Comparison of ENCODE assay signal across 18 cellular contexts in the genomic region with DNA sequence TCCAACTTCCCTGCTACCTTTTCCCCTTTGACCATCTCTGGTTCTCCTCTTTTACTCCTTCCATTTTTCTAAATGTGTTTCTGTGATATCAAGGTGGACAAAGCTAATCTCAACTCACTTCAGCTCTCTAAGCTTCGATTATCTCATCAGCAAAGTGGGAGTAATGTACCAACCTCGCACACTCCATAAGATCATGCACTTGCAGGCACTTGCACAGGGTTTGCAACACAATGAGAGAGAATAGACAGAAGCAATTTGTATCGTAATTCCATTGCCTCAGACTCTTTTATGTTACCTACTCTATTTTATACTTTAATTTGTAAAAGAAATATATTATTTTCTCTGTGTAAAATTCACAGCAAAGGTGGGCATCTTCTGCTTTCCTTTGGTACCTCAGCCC. TPM values are rescaled to one million over a fixed set of nuclear protein-coding genes. Genes with fewer than 3 reads are reported as not detected.
A peak's percentile ranks its signal among the peaks of the same experiment; 100 is the strongest.
DNase-seq lines count a peak whose midpoint lies in the region; ATAC-seq and TF ChIP-seq lines count a peak whose summit lies in the region.
"Had no signal": no experiment of that assay in that cellular context is flagged by ENCODE, and none has a peak within 500 bp of the region (broad histone marks: within the 10 kb centered on the region; RNA-seq: fewer than 3 reads in every experiment).

No MANE protein-coding gene starts in this region.

- H3K4me1 ChIP-seq in ACC112 (ENCODE audit: control insufficient read depth, insufficient read depth, low read length, unreplicated experiment) (no peaks in the 10 kb centered on the region), Loucy (ENCODE audit: insufficient read depth, low read length, poor library complexity, severe bottlenecking) (no peaks in the 10 kb centered on the region)

- no peaks in the 10 kb centered on the region for H3K79me2 ChIP-seq in ACC112 (ENCODE audit: control insufficient read depth, insufficient read depth, low read length, unreplicated experiment)
- H3K79me2 ChIP-seq in Loucy (ENCODE audit: insufficient read depth, low read length) = no peaks in the 10 kb centered on the region
- no peaks in the 10 kb centered on the region for H3K79me2 ChIP-seq in SU-DHL-6 (ENCODE audit: insufficient read depth, low read length)

- no peak overlapping the region for H3K4me3 Mint-ChIP-seq in memory B cell
- H3K4me3 Mint-ChIP-seq in CD4-positive, alpha-beta T cell = no peak overlapping the region
- H3K4me3 Mint-ChIP-seq: T-helper 1 cell treated with Interleukin-12 subunit alpha and Interleukin-12 subunit beta and Interleukin-4 antibody, amounts not matched to agents 30 μg/mL and 1 μg/mL, for 36 hours had no signal

- POLR2A ChIA-PET in CD4-positive, alpha-beta T cell (lab: Charles Lee) = no interaction called here

- DNase-seq in memory B cell (ENCODE audit: low spot score in 2 of 2) (no peak), MV-4-11 (lab: John Stamatoyannopoulos, UW) (no peak), COR-L47 (lab: John Stamatoyannopoulos, UW) (no peak)
- DNase-seq in CD4-positive, alpha-beta T cell = no peak
- DNase-seq: DMS79 treated with DMSO at 0.1 percent for 48 hours, HCEC 1CT, NCI-H1105 treated with DMSO at 0.1 percent for 48 hours, NCI-H187 treated with DMSO at 0.1 percent for 48 hours, NCI-H226, NCI-H526, RPMI8226, SHP77 treated with DMSO at 0.1 percent for 48 hours had no signal

- H3K27me3 Mint-ChIP-seq in memory B cell = peaks cover 1% of the 10 kb centered on the region
- H3K27me3 Mint-ChIP-seq in CD4-positive, alpha-beta T cell = no peaks in the 10 kb centered on the region

- H3K4me2 ChIP-seq in Loucy (ENCODE audit: low read depth, low read length, poor library complexity, severe bottlenecking) (no peak overlapping the region), SU-DHL-6 (ENCODE audit: low read depth, low read length, poor library complexity, severe bottlenecking) (no peak overlapping the region)
- H3K4me2 ChIP-seq: BLaER1 treated with 17β-estradiol and CSF1 and Interleukin-3, amounts not matched to agents 10 nM and 100 nM had no signal

- intact Hi-C loops in CD4-positive, alpha-beta T cell (cut with DNase I, micrococcal nuclease) = no loop called here

- H3K9me3 ChIP-seq in Loucy (ENCODE audit: insufficient read depth, low read depth, low read length) = no peaks in the 10 kb centered on the region
- H3K9me3 ChIP-seq in SU-DHL-6 (ENCODE audit: insufficient read depth, low read length) = no peaks in the 10 kb centered on the region
- no peaks in the 10 kb centered on the region for H3K9me3 ChIP-seq in CD4-positive, alpha-beta T cell (ENCODE audit: control insufficient read depth, low read length)
- H3K9me3 ChIP-seq: BLaER1 treated with 17β-estradiol and CSF1 and Interleukin-3, amounts not matched to agents 10 nM and 100 nM had no signal

- no peaks in the 10 kb centered on the region for H3K36me3 ChIP-seq in ACC112 (ENCODE audit: insufficient read depth, low read length)
- no peaks in the 10 kb centered on the region for H3K36me3 ChIP-seq in Loucy (ENCODE audit: insufficient read depth, low read length)
- no peaks in the 10 kb centered on the region for H3K36me3 ChIP-seq in SU-DHL-6 (ENCODE audit: low read length)
- H3K36me3 ChIP-seq: BLaER1 treated with 17β-estradiol and CSF1 and Interleukin-3, amounts not matched to agents 10 nM and 100 nM had no signal

- H3K9me2 ChIP-seq in Loucy (replicated peaks; ENCODE audit: low read depth, low read length) (no peaks in the 10 kb centered on the region), SU-DHL-6 (replicated peaks; ENCODE audit: insufficient read depth, low read length) (no peaks in the 10 kb centered on the region)

- H3K9ac ChIP-seq in Loucy (ENCODE audit: low read depth, low read length, poor library complexity, severe bottlenecking) (no peak overlapping the region), SU-DHL-6 (ENCODE audit: low read length) (no peak overlapping the region)
- H3K9ac ChIP-seq: BLaER1 treated with 17β-estradiol and CSF1 and Interleukin-3, amounts not matched to agents 10 nM and 100 nM had no signal

- no peak overlapping the region for H3K27ac ChIP-seq in ACC112 (ENCODE audit: low read depth, low read length)
- H3K27ac ChIP-seq in SU-DHL-6 (ENCODE audit: low read depth, low read length) = no peak overlapping the region
- H3K27ac ChIP-seq in CD4-positive, alpha-beta T cell (ENCODE audit: low read depth, low read length) = no peak overlapping the region
- H3K27ac ChIP-seq: BLaER1 treated with 17β-estradiol and CSF1 and Interleukin-3, amounts not matched to agents 10 nM and 100 nM had no signal

- no peak overlapping the region for H3K4me3 ChIP-seq in ACC112 (ENCODE audit: low read depth, low read length)
- no peak overlapping the region for H3K4me3 ChIP-seq in Loucy (ENCODE audit: low read length, poor library complexity, severe bottlenecking)
- no peak overlapping the region for H3K4me3 ChIP-seq in SU-DHL-6 (ENCODE audit: insufficient read depth, low read length, poor library complexity, severe bottlenecking)
- H3K4me3 ChIP-seq: BLaER1 treated with 17β-estradiol and CSF1 and Interleukin-3, amounts not matched to agents 10 nM and 100 nM had no signal

- H3K27me3 ChIP-seq in ACC112 (ENCODE audit: insufficient read depth, low read length) (no peaks in the 10 kb centered on the region), Loucy (ENCODE audit: insufficient read depth, low read length, poor library complexity, severe bottlenecking) (no peaks in the 10 kb centered on the region), SU-DHL-6 (ENCODE audit: low read length) (no peaks in the 10 kb centered on the region)
- no peaks in the 10 kb centered on the region for H3K27me3 ChIP-seq in CD4-positive, alpha-beta T cell (ENCODE audit: control insufficient read depth, insufficient read depth, low read length)
- H3K27me3 ChIP-seq: BLaER1 treated with 17β-estradiol and CSF1 and Interleukin-3, amounts not matched to agents 10 nM and 100 nM had no signal

- no peaks in the 10 kb centered on the region for H3F3A ChIP-seq in Loucy (ENCODE audit: low read depth)
- H3F3A ChIP-seq in SU-DHL-6 (ENCODE audit: insufficient read depth) = peaks cover 15% of the 10 kb centered on the region

- CTCF ChIA-PET in CD4-positive, alpha-beta T cell (lab: Charles Lee) = no interaction called here

- H3K27ac Mint-ChIP-seq in memory B cell = peak overlapping the region; percentile 35
- no peak overlapping the region for H3K27ac Mint-ChIP-seq in CD4-positive, alpha-beta T cell
- H3K27ac Mint-ChIP-seq: T-helper 1 cell treated with Interleukin-12 subunit alpha and Interleukin-12 subunit beta and Interleukin-4 antibody, amounts not matched to agents 30 μg/mL and 1 μg/mL, for 36 hours had no signal

- no peaks in the 10 kb centered on the region for H3K36me3 Mint-ChIP-seq in memory B cell
- H3K36me3 Mint-ChIP-seq in CD4-positive, alpha-beta T cell (ENCODE audit: low read depth) = no peaks in the 10 kb centered on the region

- peak overlapping the region; percentile 82 for H2AFZ ChIP-seq in ACC112 (ENCODE audit: low read length, unreplicated experiment)
- H2AFZ ChIP-seq in Loucy (ENCODE audit: low read length) = peak overlapping the region; percentile 19
- peak overlapping the region; percentile 29 for H2AFZ ChIP-seq in SU-DHL-6 (ENCODE audit: low read depth, low read length, severe bottlenecking)

- peaks cover 10% of the 10 kb centered on the region for H3K4me1 Mint-ChIP-seq in memory B cell
- H3K4me1 Mint-ChIP-seq in CD4-positive, alpha-beta T cell (ENCODE audit: low read depth) = no peaks in the 10 kb centered on the region

- ATAC-seq in memory B cell (ENCODE audit: low read depth) = no peak
- no peak for ATAC-seq in CD4-positive, alpha-beta T cell (ENCODE audit: poor library complexity)
- ATAC-seq in HG02840 (IDR thresholded peaks at IDR 0.05; ENCODE audit: low FRiP score, unreplicated experiment) = no peak

- peaks cover 2% of the 10 kb centered on the region for H3K9me3 Mint-ChIP-seq in memory B cell
- no peaks in the 10 kb centered on the region for H3K9me3 Mint-ChIP-seq in CD4-positive, alpha-beta T cell
- H3K9me3 Mint-ChIP-seq: T-helper 1 cell treated with Interleukin-12 subunit alpha and Interleukin-12 subunit beta and Interleukin-4 antibody, amounts not matched to agents 30 μg/mL and 1 μg/mL, for 36 hours had no signal

- TF ChIP-seq CTCF in Loucy (conservative IDR thresholded peaks at IDR 0.05; ENCODE audit: low read length) (no peak), SU-DHL-6 (IDR thresholded peaks at IDR 0.05; ENCODE audit: insufficient read depth, low read length, poor library complexity, severe bottlenecking) (no peak)
- no peak for TF ChIP-seq CTCF in CD4-positive, alpha-beta T cell (IDR thresholded peaks at IDR 0.05)

- H4K20me1 ChIP-seq in Loucy (ENCODE audit: insufficient read depth, low read length, poor library complexity, severe bottlenecking) = no peaks in the 10 kb centered on the region
- H4K20me1 ChIP-seq in SU-DHL-6 (ENCODE audit: low read depth, low read length) = no peaks in the 10 kb centered on the region
- H4K20me1 ChIP-seq: BLaER1 treated with 17β-estradiol and CSF1 and Interleukin-3, amounts not matched to agents 10 nM and 100 nM had no signal

RNA-seq across cellular contexts. Expression of gene POLQ, which starts 7.0 kb away (rescaled TPM):
- total RNA-seq in CD4-positive, alpha-beta T cell = under 1 TPM; 0.17 to 0.30 TPM

RNA-seq across cellular contexts. Expression of gene ARGFX, which starts 15.0 kb away (rescaled TPM):
- total RNA-seq in CD4-positive, alpha-beta T cell = not detected

RNA-seq across cellular contexts. Expression of gene FBXO40, which starts 40.4 kb away (rescaled TPM):
- total RNA-seq in CD4-positive, alpha-beta T cell = not detected

Comparison
In these comparisons a context has a peak if more than half of its experiments do, and no peak if none do; other contexts are left out.
1. H2AFZ ChIP-seq: peak in every context shown above with its lines; median percentile 82 in ACC112; 29 in SU-DHL-6; 19 in Loucy.